13 cellular contexts compared by ENCODE assay signal in genomic region chr1:41444246-41444645, GRCh38. TPM values are rescaled to one million over a fixed set of nuclear protein-coding genes. Genes with fewer than 3 reads are reported as not detected.
A peak's percentile ranks its signal among the peaks of the same experiment; 100 is the strongest.
DNase-seq lines count a peak whose midpoint lies in the region; ATAC-seq and TF ChIP-seq lines count a peak whose summit lies in the region.
"Had no signal": no experiment of that assay in that cellular context is flagged by ENCODE, and none has a peak within 500 bp of the region (broad histone marks: within the 10 kb centered on the region; RNA-seq: fewer than 3 reads in every experiment).

No MANE protein-coding gene starts in this region.

- no peak overlapping the region for H2AFZ ChIP-seq in hepatocyte

- TF ChIP-seq CTCF in CD14-positive monocyte (IDR thresholded peaks at IDR 0.05) (peak; percentile 17), GM12874 (IDR thresholded peaks at IDR 0.05; ENCODE audit: insufficient read depth, low read depth, low read length) (peak; percentile 16; the same call in 1 of the 2 replicates), hepatocyte (IDR thresholded peaks at IDR 0.05; ENCODE audit: poor library complexity) (peak; percentile 20), right lobe of liver (IDR thresholded peaks at IDR 0.05) (no peak)

- no peaks in the 10 kb centered on the region for H4K20me1 ChIP-seq in hepatocyte (ENCODE audit: insufficient read depth, poor library complexity, severe bottlenecking)

- no peaks in the 10 kb centered on the region for H3K4me1 Mint-ChIP-seq in CD14-positive monocyte

- H3K27ac Mint-ChIP-seq in CD14-positive monocyte: no peak overlapping the region

- H3K4me3 ChIP-seq in hepatocyte (no peak overlapping the region), right lobe of liver (no peak overlapping the region)

- H3K9me3 ChIP-seq in hepatocyte (ENCODE audit: low read depth) (no peaks in the 10 kb centered on the region), right lobe of liver (no peaks in the 10 kb centered on the region)

- H3K4me1 ChIP-seq in hepatocyte (ENCODE audit: insufficient read depth): peaks cover 3% of the 10 kb centered on the region
- H3K4me1 ChIP-seq in right lobe of liver: no peaks in the 10 kb centered on the region

- H3K79me2 ChIP-seq in hepatocyte: no peaks in the 10 kb centered on the region

- no peaks in the 10 kb centered on the region for H3K36me3 ChIP-seq in hepatocyte (replicated peaks; ENCODE audit: insufficient read depth, low read depth)
- H3K36me3 ChIP-seq in right lobe of liver: no peaks in the 10 kb centered on the region

- no peaks in the 10 kb centered on the region for H3K36me3 Mint-ChIP-seq in CD14-positive monocyte

- DNase-seq in CD14-positive monocyte (ENCODE audit: low spot score) (no peak), RPMI8226 (peak; percentile 40), hepatocyte (ENCODE audit: low spot score) (no peak), right lobe of liver (no peak), NCI-H2171 (lab: John Stamatoyannopoulos, UW) (no peak)
- DNase-seq: central memory CD4-positive, alpha-beta T cell had no signal

- peaks cover 2 to 6% (median 3%) of the 10 kb centered on the region in 3 donors for H3K27me3 Mint-ChIP-seq in CD14-positive monocyte (ENCODE audit: low read depth in 3 of 3)

- 44% methylated on average over 3 of the region's 3 CpGs for WGBS in hepatocyte (ENCODE audit: low lambda C conversion rate, missing lambda C conversion rate)
- WGBS in right lobe of liver (ENCODE audit: insufficient coverage, low coverage, low lambda C conversion rate, missing lambda C conversion rate): 33% methylated on average over 3 of the region's 3 CpGs

- peaks cover 0 to 14% (median 11%) of the 10 kb centered on the region in 7 donors for H3K9me3 Mint-ChIP-seq in CD14-positive monocyte

- intact Hi-C loops in CD14-positive monocyte (cut with micrococcal nuclease): no loop called here
- intact Hi-C loops in right lobe of liver (cut with DNase I): no loop called here

- no peak overlapping the region for H3K4me2 ChIP-seq in hepatocyte

- H3K4me3 Mint-ChIP-seq in CD14-positive monocyte: no peak overlapping the region

- TF ChIP-seq POLR2A in right lobe of liver (IDR thresholded peaks at IDR 0.05): no peak

- no peak for ATAC-seq in right lobe of liver
- ATAC-seq in GM21528 (IDR thresholded peaks at IDR 0.05; ENCODE audit: low FRiP score, unreplicated experiment): no peak
- ATAC-seq: Panc1 had no signal

- no peaks in the 10 kb centered on the region for H3K27me3 ChIP-seq in hepatocyte
- no peaks in the 10 kb centered on the region for H3K27me3 ChIP-seq in right lobe of liver

- H3K27ac ChIP-seq in hepatocyte (no peak overlapping the region), right lobe of liver (no peak overlapping the region)
- H3K27ac ChIP-seq: epithelial cell of prostate had no signal

- H3K9me2 ChIP-seq in hepatocyte (replicated peaks; ENCODE audit: insufficient read depth): no peaks in the 10 kb centered on the region

RNA-seq across cellular contexts. Expression of gene EDN2, which starts 40.2 kb away (rescaled TPM):
- polyA plus RNA-seq in CD14-positive monocyte: not detected
- 0.36 and 0.40 TPM in 2 replicates for total RNA-seq in hepatocyte
- polyA plus RNA-seq in hepatocyte: 2.3 and 2.7 TPM in 2 replicates
- 1 to 10 TPM in 1 of 6 experiments, under 1 TPM in 3, not detected in 2; 0.18 to 1.6 (median 0.31) TPM for total RNA-seq in right lobe of liver
- total RNA-seq: lung microvascular endothelial cell; T-helper 2 cell treated with Interferon-gamma antibody and Interleukin-4, amounts not matched to agents 100 ng/mL and 5 ng/mL, for 36 hours; temporal lobe had no signal

Comparison
In these comparisons a context has a peak if more than half of its experiments do, and no peak if none do; other contexts are left out.
1. CTCF ChIP-seq: peak in CD14-positive monocyte (single experiment), GM12874 (single experiment) and hepatocyte (single experiment); none in right lobe of liver (0 of 4).